8 cellular contexts compared by ENCODE assay signal in genomic region chr2:209495855-209496585, GRCh38.
DNase-seq lines count a peak whose midpoint lies in the region; ATAC-seq and TF ChIP-seq lines count a peak whose summit lies in the region.

No MANE protein-coding gene starts in this region.

- intact Hi-C loops in ovary (cut with DNase I) (no loop called here), testis (cut with DNase I; ENCODE audit: low total_unique reads) (no loop called here)

- no peaks in the 10 kb centered on the region for H3K27me3 ChIP-seq in ovary
- H3K27me3 ChIP-seq in testis: no peaks in the 10 kb centered on the region

- ATAC-seq in HG03442 (IDR thresholded peaks at IDR 0.05; ENCODE audit: unreplicated experiment) (no peak), HG02610 (IDR thresholded peaks at IDR 0.05; ENCODE audit: unreplicated experiment) (no peak), HG03135 (IDR thresholded peaks at IDR 0.05; ENCODE audit: unreplicated experiment) (no peak)

- WGBS in ovary, 3 donors: 19 to 21% (median 20%) methylated on average over 4 of the region's 4 CpGs
- WGBS in testis, 2 donors: 40 to 46% methylated on average over 4 of the region's 4 CpGs

- peak; percentile 49 for DNase-seq in DMS 273 (lab: John Stamatoyannopoulos, UW; ENCODE audit: unreplicated experiment)
- DNase-seq in NCI-H2227 (lab: John Stamatoyannopoulos, UW; ENCODE audit: unreplicated experiment): peak; percentile 89
- peak; percentile 92 for DNase-seq in epithelial cell of prostate (ENCODE audit: low read depth, low spot score)
- DNase-seq in ovary: no peak
- no peak for DNase-seq in testis

- H3K27ac ChIP-seq in epithelial cell of prostate: peak overlapping the region; percentile 73
- no peak overlapping the region for H3K27ac ChIP-seq in ovary
- H3K27ac ChIP-seq in testis: peak overlapping the region in 1 of 2 donors; percentile 81

- H3K4me3 ChIP-seq in ovary (no peak overlapping the region), testis (no peak overlapping the region)

- TF ChIP-seq POLR2A in ovary (IDR thresholded peaks at IDR 0.05) (no peak), testis (IDR thresholded peaks at IDR 0.05) (no peak)

- no peaks in the 10 kb centered on the region for H3K36me3 ChIP-seq in ovary
- no peaks in the 10 kb centered on the region for H3K36me3 ChIP-seq in testis (ENCODE audit: low read depth, missing control alignments)

- no peaks in the 10 kb centered on the region for H3K9me3 ChIP-seq in ovary
- no peaks in the 10 kb centered on the region for H3K9me3 ChIP-seq in testis

- TF ChIP-seq EP300 in ovary (IDR thresholded peaks at IDR 0.05): peak; percentile 23

- TF ChIP-seq CTCF in ovary (IDR thresholded peaks at IDR 0.05): no peak
- TF ChIP-seq CTCF in testis (IDR thresholded peaks at IDR 0.05): no peak

- H3K4me1 ChIP-seq in ovary (ENCODE audit: insufficient read depth) (no peaks in the 10 kb centered on the region), testis (peaks cover 5% of the 10 kb centered on the region)

Comparison
In these comparisons a context has a peak if more than half of its experiments do, and no peak if none do; other contexts are left out.
1. DNase-seq: peak in DMS 273 (single experiment), NCI-H2227 (single experiment) and epithelial cell of prostate (single experiment); none in ovary (0 of 5) and testis (single experiment).